In the genomic region with DNA sequence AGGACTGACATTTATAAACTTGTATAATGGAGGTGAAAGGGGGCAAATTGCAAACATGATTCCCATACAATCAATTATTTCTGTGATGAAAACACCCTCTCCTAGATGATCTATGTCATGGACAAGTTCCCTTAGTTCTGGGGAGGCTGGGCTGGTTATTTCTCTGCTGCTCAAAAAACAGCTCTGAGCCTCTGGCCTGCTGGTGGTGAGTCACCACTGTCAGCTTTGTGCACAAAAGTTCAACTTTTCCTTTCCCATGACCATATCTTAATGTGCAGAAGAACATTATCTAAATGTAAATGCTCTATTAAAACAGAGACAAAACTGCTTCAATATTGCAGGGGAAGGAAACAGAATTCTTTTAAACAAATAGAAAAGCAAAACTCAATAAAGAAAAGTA, we compare ENCODE assay signal across 1 cellular context.
TF ChIP-seq lines count a peak whose summit lies in the region.

No MANE protein-coding gene starts in this region.

TF ChIP-seq in K562, 482 proteins besides CTCF, POLR2A, EP300 and RAD21 (continued from another document):
- TF ChIP-seq, protein P1, sequence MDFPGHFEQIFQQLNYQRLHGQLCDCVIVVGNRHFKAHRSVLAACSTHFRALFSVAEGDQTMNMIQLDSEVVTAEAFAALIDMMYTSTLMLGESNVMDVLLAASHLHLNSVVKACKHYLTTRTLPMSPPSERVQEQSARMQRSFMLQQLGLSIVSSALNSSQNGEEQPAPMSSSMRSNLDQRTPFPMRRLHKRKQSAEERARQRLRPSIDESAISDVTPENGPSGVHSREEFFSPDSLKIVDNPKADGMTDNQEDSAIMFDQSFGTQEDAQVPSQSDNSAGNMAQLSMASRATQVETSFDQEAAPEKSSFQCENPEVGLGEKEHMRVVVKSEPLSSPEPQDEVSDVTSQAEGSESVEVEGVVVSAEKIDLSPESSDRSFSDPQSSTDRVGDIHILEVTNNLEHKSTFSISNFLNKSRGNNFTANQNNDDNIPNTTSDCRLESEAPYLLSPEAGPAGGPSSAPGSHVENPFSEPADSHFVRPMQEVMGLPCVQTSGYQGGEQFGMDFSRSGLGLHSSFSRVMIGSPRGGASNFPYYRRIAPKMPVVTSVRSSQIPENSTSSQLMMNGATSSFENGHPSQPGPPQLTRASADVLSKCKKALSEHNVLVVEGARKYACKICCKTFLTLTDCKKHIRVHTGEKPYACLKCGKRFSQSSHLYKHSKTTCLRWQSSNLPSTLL (IDR thresholded peaks at IDR 0.05) = no peak
TF ChIP-seq in K562: peak in this region for 3.
